ENCODE assay signal across 1 cellular context in genomic region chr19:39705578-39706188, GRCh38.
TF ChIP-seq lines count a peak whose summit lies in the region.

No MANE protein-coding gene starts in this region.

TF ChIP-seq in GM12878, 131 proteins besides CTCF, POLR2A, EP300 and RAD21 (continues in another document):
- TF ChIP-seq TBL1XR1 (IDR thresholded peaks at IDR 0.05; ENCODE audit: low read depth, low read length), result 0 out of 2 replicates have a peak, but pooled peaks have one; percentile 32
- 0 out of 2 replicates have a peak, but pooled peaks have one; percentile 49 for TF ChIP-seq BCL11A (IDR thresholded peaks at IDR 0.05; ENCODE audit: low read depth, low read length)
- no peak for TF ChIP-seq ASH2L (IDR thresholded peaks at IDR 0.05; ENCODE audit: borderline replicate concordance, low read depth)
- TF ChIP-seq, protein P1, sequence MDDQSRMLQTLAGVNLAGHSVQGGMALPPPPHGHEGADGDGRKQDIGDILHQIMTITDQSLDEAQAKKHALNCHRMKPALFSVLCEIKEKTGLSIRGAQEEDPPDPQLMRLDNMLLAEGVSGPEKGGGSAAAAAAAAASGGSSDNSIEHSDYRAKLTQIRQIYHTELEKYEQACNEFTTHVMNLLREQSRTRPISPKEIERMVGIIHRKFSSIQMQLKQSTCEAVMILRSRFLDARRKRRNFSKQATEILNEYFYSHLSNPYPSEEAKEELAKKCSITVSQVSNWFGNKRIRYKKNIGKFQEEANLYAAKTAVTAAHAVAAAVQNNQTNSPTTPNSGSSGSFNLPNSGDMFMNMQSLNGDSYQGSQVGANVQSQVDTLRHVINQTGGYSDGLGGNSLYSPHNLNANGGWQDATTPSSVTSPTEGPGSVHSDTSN (IDR thresholded peaks at IDR 0.05; ENCODE audit: insufficient replicate concordance, low read depth, low read length), result no peak
- TF ChIP-seq HCFC1 (IDR thresholded peaks at IDR 0.05; ENCODE audit: low read length), result no peak
- 0 out of 2 replicates have a peak, but pooled peaks have one; percentile 47 for TF ChIP-seq IRF4 (IDR thresholded peaks at IDR 0.05; ENCODE audit: low read depth, low read length)
- no peak for TF ChIP-seq YBX1 (IDR thresholded peaks at IDR 0.05)
- no peak for TF ChIP-seq FOXM1 (IDR thresholded peaks at IDR 0.05; ENCODE audit: low read depth, low read length)
- TF ChIP-seq IKZF2 (IDR thresholded peaks at IDR 0.05), result peak in 1 of 2 experiments; percentile 41; a peak in 2 of 4 replicates
- 0 out of 2 replicates have a peak, but pooled peaks have one; percentile 42 for TF ChIP-seq TAF1 (IDR thresholded peaks at IDR 0.05; ENCODE audit: borderline replicate concordance, low read depth, low read length)
- TF ChIP-seq PML (IDR thresholded peaks at IDR 0.05; ENCODE audit: low read length), result no peak
- TF ChIP-seq SKIL (IDR thresholded peaks at IDR 0.05; ENCODE audit: low read depth, poor library complexity, severe bottlenecking), result no peak
- peak; percentile 83 for TF ChIP-seq RUNX3 (IDR thresholded peaks at IDR 0.05; ENCODE audit: low read length)
- 0 out of 2 replicates have a peak, but pooled peaks have one; percentile 54 for TF ChIP-seq NFIC (IDR thresholded peaks at IDR 0.05; ENCODE audit: low read depth, low read length)
- no peak for TF ChIP-seq BACH1 (IDR thresholded peaks at IDR 0.05; ENCODE audit: borderline replicate concordance)
- TF ChIP-seq E4F1 (IDR thresholded peaks at IDR 0.05; ENCODE audit: borderline replicate concordance, partially characterized antibody), result no peak
- TF ChIP-seq RELA (IDR thresholded peaks at IDR 0.05; ENCODE audit: borderline replicate concordance, partially characterized antibody), result no peak
- peak; percentile 23; the same call in 1 of the 2 replicates for TF ChIP-seq POLR2AphosphoS5 (IDR thresholded peaks at IDR 0.05; ENCODE audit: low read length)
- peak; percentile 59; the same call in 1 of the 2 replicates for TF ChIP-seq ZBED1 (IDR thresholded peaks at IDR 0.05; ENCODE audit: borderline replicate concordance)
- peak; percentile 77 for TF ChIP-seq YY1 (IDR thresholded peaks at IDR 0.05; ENCODE audit: low read depth, low read length)
- TF ChIP-seq HDGF (IDR thresholded peaks at IDR 0.05), result peak; percentile 52; the same call in 1 of the 2 replicates
- no peak for TF ChIP-seq RFX5 (IDR thresholded peaks at IDR 0.05; ENCODE audit: low read depth, low read length)
- TF ChIP-seq CREM (IDR thresholded peaks at IDR 0.05; ENCODE audit: low read depth), result peak; percentile 61; the same call in 1 of the 2 replicates
- peak; percentile 59; the same call in 1 of the 2 replicates for TF ChIP-seq CREB1 (IDR thresholded peaks at IDR 0.05; ENCODE audit: low read depth)
- no peak for TF ChIP-seq EGR1 (IDR thresholded peaks at IDR 0.05; ENCODE audit: borderline replicate concordance in 1 of 2, low read depth in 2 of 2, low read length in 2 of 2)
- peak; percentile 79 for TF ChIP-seq ATF7 (IDR thresholded peaks at IDR 0.05; ENCODE audit: low read depth)
- TF ChIP-seq POU2F2 (IDR thresholded peaks at IDR 0.05; ENCODE audit: borderline replicate concordance, low read depth, low read length), result 0 out of 3 replicates have a peak, but pooled peaks have one; percentile 40
- TF ChIP-seq, protein P2, sequence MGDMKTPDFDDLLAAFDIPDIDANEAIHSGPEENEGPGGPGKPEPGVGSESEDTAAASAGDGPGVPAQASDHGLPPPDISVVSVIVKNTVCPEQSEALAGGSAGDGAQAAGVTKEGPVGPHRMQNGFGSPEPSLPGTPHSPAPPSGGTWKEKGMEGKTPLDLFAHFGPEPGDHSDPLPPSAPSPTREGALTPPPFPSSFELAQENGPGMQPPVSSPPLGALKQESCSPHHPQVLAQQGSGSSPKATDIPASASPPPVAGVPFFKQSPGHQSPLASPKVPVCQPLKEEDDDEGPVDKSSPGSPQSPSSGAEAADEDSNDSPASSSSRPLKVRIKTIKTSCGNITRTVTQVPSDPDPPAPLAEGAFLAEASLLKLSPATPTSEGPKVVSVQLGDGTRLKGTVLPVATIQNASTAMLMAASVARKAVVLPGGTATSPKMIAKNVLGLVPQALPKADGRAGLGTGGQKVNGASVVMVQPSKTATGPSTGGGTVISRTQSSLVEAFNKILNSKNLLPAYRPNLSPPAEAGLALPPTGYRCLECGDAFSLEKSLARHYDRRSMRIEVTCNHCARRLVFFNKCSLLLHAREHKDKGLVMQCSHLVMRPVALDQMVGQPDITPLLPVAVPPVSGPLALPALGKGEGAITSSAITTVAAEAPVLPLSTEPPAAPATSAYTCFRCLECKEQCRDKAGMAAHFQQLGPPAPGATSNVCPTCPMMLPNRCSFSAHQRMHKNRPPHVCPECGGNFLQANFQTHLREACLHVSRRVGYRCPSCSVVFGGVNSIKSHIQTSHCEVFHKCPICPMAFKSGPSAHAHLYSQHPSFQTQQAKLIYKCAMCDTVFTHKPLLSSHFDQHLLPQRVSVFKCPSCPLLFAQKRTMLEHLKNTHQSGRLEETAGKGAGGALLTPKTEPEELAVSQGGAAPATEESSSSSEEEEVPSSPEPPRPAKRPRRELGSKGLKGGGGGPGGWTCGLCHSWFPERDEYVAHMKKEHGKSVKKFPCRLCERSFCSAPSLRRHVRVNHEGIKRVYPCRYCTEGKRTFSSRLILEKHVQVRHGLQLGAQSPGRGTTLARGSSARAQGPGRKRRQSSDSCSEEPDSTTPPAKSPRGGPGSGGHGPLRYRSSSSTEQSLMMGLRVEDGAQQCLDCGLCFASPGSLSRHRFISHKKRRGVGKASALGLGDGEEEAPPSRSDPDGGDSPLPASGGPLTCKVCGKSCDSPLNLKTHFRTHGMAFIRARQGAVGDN (IDR thresholded peaks at IDR 0.05), result peak; percentile 46
- TF ChIP-seq GABPA (IDR thresholded peaks at IDR 0.05; ENCODE audit: low read depth), result peak; percentile 73
- TF ChIP-seq ESRRA (IDR thresholded peaks at IDR 0.05; ENCODE audit: low read length), result no peak
- peak; percentile 39; the same call in 1 of the 2 replicates for TF ChIP-seq NBN (IDR thresholded peaks at IDR 0.05)
- TF ChIP-seq KDM1A (IDR thresholded peaks at IDR 0.05; ENCODE audit: borderline replicate concordance), result no peak
- peak; percentile 14; the same call in 1 of the 2 replicates for TF ChIP-seq MTA2 (IDR thresholded peaks at IDR 0.05; ENCODE audit: low read depth)
- TF ChIP-seq ZNF207 (IDR thresholded peaks at IDR 0.05; ENCODE audit: borderline replicate concordance), result no peak
- no peak for TF ChIP-seq ZZZ3 (IDR thresholded peaks at IDR 0.05; ENCODE audit: control insufficient read depth, insufficient read length, low read depth)
- no peak for TF ChIP-seq KLF5 (IDR thresholded peaks at IDR 0.05; ENCODE audit: partially characterized antibody)
- 0 out of 4 replicates have a peak, but pooled peaks of 1 of the 2 experiments have one; percentile 41 for TF ChIP-seq ETV6 (conservative IDR thresholded peaks at IDR 0.05 in 1 of 2, IDR thresholded peaks at IDR 0.05 in 1 of 2; ENCODE audit: borderline replicate concordance in 1 of 2, low read depth in 1 of 2)
- TF ChIP-seq CBX5 (IDR thresholded peaks at IDR 0.05; ENCODE audit: low read depth), result no peak
- TF ChIP-seq, protein P3, sequence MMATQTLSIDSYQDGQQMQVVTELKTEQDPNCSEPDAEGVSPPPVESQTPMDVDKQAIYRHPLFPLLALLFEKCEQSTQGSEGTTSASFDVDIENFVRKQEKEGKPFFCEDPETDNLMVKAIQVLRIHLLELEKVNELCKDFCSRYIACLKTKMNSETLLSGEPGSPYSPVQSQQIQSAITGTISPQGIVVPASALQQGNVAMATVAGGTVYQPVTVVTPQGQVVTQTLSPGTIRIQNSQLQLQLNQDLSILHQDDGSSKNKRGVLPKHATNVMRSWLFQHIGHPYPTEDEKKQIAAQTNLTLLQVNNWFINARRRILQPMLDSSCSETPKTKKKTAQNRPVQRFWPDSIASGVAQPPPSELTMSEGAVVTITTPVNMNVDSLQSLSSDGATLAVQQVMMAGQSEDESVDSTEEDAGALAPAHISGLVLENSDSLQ (IDR thresholded peaks at IDR 0.05), result peak; percentile 38
- TF ChIP-seq, protein P4, sequence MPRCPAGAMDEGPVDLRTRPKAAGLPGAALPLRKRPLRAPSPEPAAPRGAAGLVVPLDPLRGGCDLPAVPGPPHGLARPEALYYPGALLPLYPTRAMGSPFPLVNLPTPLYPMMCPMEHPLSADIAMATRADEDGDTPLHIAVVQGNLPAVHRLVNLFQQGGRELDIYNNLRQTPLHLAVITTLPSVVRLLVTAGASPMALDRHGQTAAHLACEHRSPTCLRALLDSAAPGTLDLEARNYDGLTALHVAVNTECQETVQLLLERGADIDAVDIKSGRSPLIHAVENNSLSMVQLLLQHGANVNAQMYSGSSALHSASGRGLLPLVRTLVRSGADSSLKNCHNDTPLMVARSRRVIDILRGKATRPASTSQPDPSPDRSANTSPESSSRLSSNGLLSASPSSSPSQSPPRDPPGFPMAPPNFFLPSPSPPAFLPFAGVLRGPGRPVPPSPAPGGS (IDR thresholded peaks at IDR 0.05; ENCODE audit: borderline replicate concordance, insufficient read depth, low read depth, low read length, poor library complexity, severe bottlenecking), result peak; percentile 28
- no peak for TF ChIP-seq CBFB (IDR thresholded peaks at IDR 0.05; ENCODE audit: low read depth)
- peak; percentile 17 for TF ChIP-seq MEF2B (IDR thresholded peaks at IDR 0.05; ENCODE audit: partially characterized antibody, poor library complexity, severe bottlenecking)
- TF ChIP-seq SMAD5 (IDR thresholded peaks at IDR 0.05; ENCODE audit: low read depth), result no peak
- TF ChIP-seq SMAD1 (IDR thresholded peaks at IDR 0.05; ENCODE audit: low read depth, partially characterized antibody), result no peak
- TF ChIP-seq DPF2 (IDR thresholded peaks at IDR 0.05), result no peak
- no peak for TF ChIP-seq CHD1 (IDR thresholded peaks at IDR 0.05; ENCODE audit: low read depth, low read length)
- TF ChIP-seq, protein P5, sequence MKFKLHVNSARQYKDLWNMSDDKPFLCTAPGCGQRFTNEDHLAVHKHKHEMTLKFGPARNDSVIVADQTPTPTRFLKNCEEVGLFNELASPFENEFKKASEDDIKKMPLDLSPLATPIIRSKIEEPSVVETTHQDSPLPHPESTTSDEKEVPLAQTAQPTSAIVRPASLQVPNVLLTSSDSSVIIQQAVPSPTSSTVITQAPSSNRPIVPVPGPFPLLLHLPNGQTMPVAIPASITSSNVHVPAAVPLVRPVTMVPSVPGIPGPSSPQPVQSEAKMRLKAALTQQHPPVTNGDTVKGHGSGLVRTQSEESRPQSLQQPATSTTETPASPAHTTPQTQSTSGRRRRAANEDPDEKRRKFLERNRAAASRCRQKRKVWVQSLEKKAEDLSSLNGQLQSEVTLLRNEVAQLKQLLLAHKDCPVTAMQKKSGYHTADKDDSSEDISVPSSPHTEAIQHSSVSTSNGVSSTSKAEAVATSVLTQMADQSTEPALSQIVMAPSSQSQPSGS (IDR thresholded peaks at IDR 0.05; ENCODE audit: low read length), result peak; percentile 66
- TF ChIP-seq ZNF592 (IDR thresholded peaks at IDR 0.05), result no peak
- peak; percentile 57; the same call in 1 of the 2 replicates for TF ChIP-seq EED (IDR thresholded peaks at IDR 0.05; ENCODE audit: low read depth)
